Comparison of ENCODE assay signal across 1 cellular context in genomic region chr11:83078269-83078668, GRCh38.
TF ChIP-seq lines count a peak whose summit lies in the region.

No MANE protein-coding gene starts in this region.

TF ChIP-seq in GM12878, 131 proteins besides CTCF, POLR2A, EP300 and RAD21:
- TF ChIP-seq EGR1 (IDR thresholded peaks at IDR 0.05; ENCODE audit: borderline replicate concordance in 1 of 2, low read depth in 2 of 2, low read length in 2 of 2) = no peak
- TF ChIP-seq SP1 (IDR thresholded peaks at IDR 0.05; ENCODE audit: low read depth, low read length) = no peak
- no peak for TF ChIP-seq TBL1XR1 (IDR thresholded peaks at IDR 0.05; ENCODE audit: low read depth, low read length)
- TF ChIP-seq HDAC2 (IDR thresholded peaks at IDR 0.05) = no peak
- TF ChIP-seq, protein P1, sequence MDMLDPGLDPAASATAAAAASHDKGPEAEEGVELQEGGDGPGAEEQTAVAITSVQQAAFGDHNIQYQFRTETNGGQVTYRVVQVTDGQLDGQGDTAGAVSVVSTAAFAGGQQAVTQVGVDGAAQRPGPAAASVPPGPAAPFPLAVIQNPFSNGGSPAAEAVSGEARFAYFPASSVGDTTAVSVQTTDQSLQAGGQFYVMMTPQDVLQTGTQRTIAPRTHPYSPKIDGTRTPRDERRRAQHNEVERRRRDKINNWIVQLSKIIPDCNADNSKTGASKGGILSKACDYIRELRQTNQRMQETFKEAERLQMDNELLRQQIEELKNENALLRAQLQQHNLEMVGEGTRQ (IDR thresholded peaks at IDR 0.05; ENCODE audit: borderline replicate concordance, low read depth, low read length) = no peak
- TF ChIP-seq ZZZ3 (IDR thresholded peaks at IDR 0.05; ENCODE audit: control insufficient read depth, insufficient read length, low read depth) = no peak
- no peak for TF ChIP-seq ZBTB4 (CRISPR knock-in tag; IDR thresholded peaks at IDR 0.05)
